Comparison of ENCODE assay signal across 19 cellular contexts in genomic region chr2:70463997-70464396, GRCh38.
"Had no signal": no experiment of that assay in that cellular context is flagged by ENCODE, and none has a peak within 500 bp of the region (broad histone marks: within the 10 kb centered on the region; RNA-seq: fewer than 3 reads in every experiment).

No MANE protein-coding gene starts in this region.

- H3K4me1 ChIP-seq: psoas muscle, sigmoid colon had no signal

- H3K9me3 ChIP-seq: heart left ventricle, psoas muscle, sigmoid colon had no signal

- FAIRE-seq: endothelial cell of umbilical vein, urothelium cell line had no signal

- H3K4me3 ChIP-seq: coronary artery, heart left ventricle, psoas muscle, sigmoid colon, skin epidermis had no signal

- H3K27me3 ChIP-seq: sigmoid colon had no signal

- DNase-seq: effector CD4-positive, alpha-beta T cell; endodermal cell; foreskin melanocyte; heart left ventricle; hippocampal formation; left colon; left ventricle myocardium superior; mesendoderm; naive B cell; nephron progenitor cell; psoas muscle; sigmoid colon; stimulated activated CD4-positive, alpha-beta T cell treated with anti-CD3 and anti-CD28 coated beads, Interleukin-12 subunit alpha, Interleukin-12 subunit beta, amount 100 ng/mL, for 4 hours; stimulated activated naive CD4-positive, alpha-beta T cell treated with Interleukin-2 at 50 U/mL for 16 hours; trophoblast cell had no signal

- ATAC-seq: heart left ventricle, left colon, left ventricle myocardium superior, psoas muscle had no signal

- H3K36me3 ChIP-seq: heart left ventricle, sigmoid colon had no signal

- H3K27ac ChIP-seq: coronary artery, heart left ventricle, psoas muscle, sigmoid colon, skin epidermis had no signal
